18 cellular contexts compared by ENCODE assay signal in genomic region chr12:13241833-13242232, GRCh38. TPM values are rescaled to one million over a fixed set of nuclear protein-coding genes. Genes with fewer than 3 reads are reported as not detected.
DNase-seq lines count a peak whose midpoint lies in the region; ATAC-seq and TF ChIP-seq lines count a peak whose summit lies in the region.
"Had no signal": no experiment of that assay in that cellular context is flagged by ENCODE, and none has a peak within 500 bp of the region (broad histone marks: within the 10 kb centered on the region; RNA-seq: fewer than 3 reads in every experiment).

No MANE protein-coding gene starts in this region.

- H4K5ac ChIP-seq in mesendoderm (ENCODE audit: low read length): no peak overlapping the region

- H3K27ac ChIP-seq in PC-3 (ENCODE audit: low read length) (no peak overlapping the region), epithelial cell of prostate (peak overlapping the region; percentile 35), mesendoderm (ENCODE audit: low read depth, low read length) (no peak overlapping the region)
- H3K27ac ChIP-seq: ascending aorta, left ventricle myocardium inferior had no signal

- H3K27me3 ChIP-seq in PC-3 (ENCODE audit: low read length) (no peaks in the 10 kb centered on the region), mesendoderm (ENCODE audit: insufficient read depth, low read length, poor library complexity) (no peaks in the 10 kb centered on the region)
- H3K27me3 ChIP-seq: ascending aorta had no signal

- CTCF ChIA-PET in Calu3 (lab: Charles Lee): interaction anchor here (0.6 to 0.8 kb wide), 2 partner anchors 208 to 686 kb away, joined by 3 to 6 read pairs; no protein-coding TSS in a partner anchor
- CTCF ChIA-PET in PC-3 (lab: Charles Lee): no interaction called here

- no peaks in the 10 kb centered on the region for H3K79me2 ChIP-seq in PC-3 (ENCODE audit: low read length)
- H3K79me2 ChIP-seq in mesendoderm (ENCODE audit: control insufficient read depth, insufficient read depth, low read length): no peaks in the 10 kb centered on the region

- H3K27ac Mint-ChIP-seq in Calu3 (ENCODE audit: unreplicated experiment): peak overlapping the region; percentile 25
- H3K27ac Mint-ChIP-seq: CD8-positive, alpha-beta memory T cell; T-helper 1 cell treated with Interleukin-12 subunit alpha and Interleukin-12 subunit beta and Interleukin-4 antibody, amounts not matched to agents 30 μg/mL and 1 μg/mL, for 36 hours had no signal

- no peak overlapping the region for H4K8ac ChIP-seq in mesendoderm (ENCODE audit: low read depth, low read length)

- peak overlapping the region; percentile 18 for H3K4me3 Mint-ChIP-seq in Calu3 (ENCODE audit: low read depth, unreplicated experiment)
- H3K4me3 Mint-ChIP-seq: CD8-positive, alpha-beta memory T cell; T-helper 1 cell treated with Interleukin-12 subunit alpha and Interleukin-12 subunit beta and Interleukin-4 antibody, amounts not matched to agents 30 μg/mL and 1 μg/mL, for 36 hours had no signal

- H3K18ac ChIP-seq in mesendoderm (ENCODE audit: low read length): no peak overlapping the region

- no peak overlapping the region for H2BK120ac ChIP-seq in mesendoderm (ENCODE audit: low read depth, low read length)

- no peaks in the 10 kb centered on the region for H3K9me3 Mint-ChIP-seq in Calu3 (ENCODE audit: low read depth, unreplicated experiment)
- H3K9me3 Mint-ChIP-seq: CD8-positive, alpha-beta memory T cell; T-helper 1 cell treated with Interleukin-12 subunit alpha and Interleukin-12 subunit beta and Interleukin-4 antibody, amounts not matched to agents 30 μg/mL and 1 μg/mL, for 36 hours had no signal

- intact Hi-C loops in Calu3 (cut with micrococcal nuclease; ENCODE audit: unreplicated experiment): no loop called here
- intact Hi-C loops in PC-3 (cut with micrococcal nuclease): no loop called here

- peaks cover 10% of the 10 kb centered on the region for H3K4me1 ChIP-seq in PC-3 (ENCODE audit: insufficient read depth, low read length)
- H3K4me1 ChIP-seq in mesendoderm (ENCODE audit: control insufficient read depth, low read depth, low read length): peaks cover 5% of the 10 kb centered on the region
- H3K4me1 ChIP-seq: ascending aorta, left ventricle myocardium inferior had no signal

- H3K9me2 ChIP-seq in PC-3 (replicated peaks; ENCODE audit: low read length): no peaks in the 10 kb centered on the region

- no peaks in the 10 kb centered on the region for H3K27me3 Mint-ChIP-seq in Calu3 (ENCODE audit: unreplicated experiment)

- BruUV-seq in Calu3 (replicated peaks; lab: Mats Ljungman, UMichigan) (no TSS peak), PC-3 (replicated peaks; lab: Mats Ljungman, UMichigan) (no TSS peak)

- no peak overlapping the region for H3K9ac ChIP-seq in PC-3 (ENCODE audit: low read length)
- H3K9ac ChIP-seq in mesendoderm (ENCODE audit: low read length): no peak overlapping the region

- no peak overlapping the region for H2BK5ac ChIP-seq in mesendoderm (ENCODE audit: low read length)

- in situ Hi-C loops in GM13976 (cut with MboI; ENCODE audit: low sequenced_read_pairs, unreplicated experiment): no loop called here

- H3K4ac ChIP-seq in mesendoderm (ENCODE audit: low read depth, low read length): no peak overlapping the region

- ATAC-seq in PC-3 (peak; percentile 75), GM18909 (IDR thresholded peaks at IDR 0.05; ENCODE audit: poor library complexity, unreplicated experiment) (no peak), GM21360 (IDR thresholded peaks at IDR 0.05; ENCODE audit: unreplicated experiment) (no peak)

- H3F3A ChIP-seq in PC-3 (ENCODE audit: low read length, unreplicated experiment): no peaks in the 10 kb centered on the region

- no CpG with 5 or more reads among the region's 2 CpGs for WGBS in mesendoderm (ENCODE audit: extremely low coverage, insufficient coverage, low lambda C conversion rate)

- DNase-seq in Calu3: peak; percentile 56
- peak; percentile 61 for DNase-seq in PC-3
- peak; percentile 6 for DNase-seq in epithelial cell of prostate (ENCODE audit: low read depth, low spot score)
- DNase-seq in mesendoderm: no peak
- DNase-seq in GM13976 (ENCODE audit: low spot score): no peak
- no peak for DNase-seq in stimulated activated CD4-positive, alpha-beta T cell treated with anti-CD3 and anti-CD28 coated beads, Interleukin-4, amount 100 ng/mL, for 4 hours
- DNase-seq: activated CD4-positive, alpha-beta T cell treated with anti-CD3 and anti-CD28 coated beads, Interleukin-2, amount 50 U/mL, for 1 hour; activated naive CD4-positive, alpha-beta T cell; CD8-positive, alpha-beta memory T cell; Karpas-422; left ventricle myocardium inferior; NCI-H510A; nucleus accumbens; stimulated activated CD4-positive, alpha-beta T cell treated with anti-CD3 and anti-CD28 coated beads, Interleukin-15, amount 100 ng/mL, for 24 hours had no signal

- no peaks in the 10 kb centered on the region for H4K20me1 ChIP-seq in PC-3 (ENCODE audit: low read length)

- POLR2A ChIA-PET in PC-3 (lab: Charles Lee; ENCODE audit: unreplicated experiment): no interaction called here

- H3K36me3 ChIP-seq in PC-3 (ENCODE audit: low read depth, low read length) (no peaks in the 10 kb centered on the region), mesendoderm (ENCODE audit: control insufficient read depth, insufficient read depth, low read length) (no peaks in the 10 kb centered on the region)
- H3K36me3 ChIP-seq: ascending aorta, left ventricle myocardium inferior had no signal

- H3K79me1 ChIP-seq in mesendoderm (ENCODE audit: low read length): no peaks in the 10 kb centered on the region

- H3K4me1 Mint-ChIP-seq in Calu3 (ENCODE audit: low read depth, unreplicated experiment): peaks cover 28% of the 10 kb centered on the region
- H3K4me1 Mint-ChIP-seq: CD8-positive, alpha-beta memory T cell had no signal

- TF ChIP-seq CTCF in Calu3 (IDR thresholded peaks at IDR 0.05; ENCODE audit: unreplicated experiment): no peak
- no peak for TF ChIP-seq CTCF in PC-3 (conservative IDR thresholded peaks at IDR 0.05; ENCODE audit: low read depth, low read length)
- no peak for TF ChIP-seq CTCF in GM13976 (IDR thresholded peaks at IDR 0.05; ENCODE audit: borderline replicate concordance, control extremely low read depth, extremely low read depth, insufficient read depth, missing control alignments)

- H3K23ac ChIP-seq in mesendoderm (ENCODE audit: low read length): no peak overlapping the region

- H3K36me3 Mint-ChIP-seq in Calu3 (ENCODE audit: insufficient read depth, unreplicated experiment): no peaks in the 10 kb centered on the region
- H3K36me3 Mint-ChIP-seq: CD8-positive, alpha-beta memory T cell had no signal

- peak overlapping the region; percentile 15; the same call in 1 of the 2 replicates for H3K4me2 ChIP-seq in PC-3 (ENCODE audit: low read length)
- H3K4me2 ChIP-seq in mesendoderm (ENCODE audit: low read length): no peak overlapping the region

- H2BK15ac ChIP-seq in mesendoderm (replicated peaks; ENCODE audit: low read depth): peak overlapping the region; percentile 12

- H2AFZ ChIP-seq in PC-3 (ENCODE audit: low read length): no peak overlapping the region

- H3K56ac ChIP-seq in mesendoderm (ENCODE audit: low read length): no peak overlapping the region

- H3K4me3 ChIP-seq in PC-3 (ENCODE audit: low read length) (no peak overlapping the region), mesendoderm (ENCODE audit: low read length) (no peak overlapping the region)
- H3K4me3 ChIP-seq: ascending aorta, left ventricle myocardium inferior had no signal

- H2AK5ac ChIP-seq in mesendoderm (ENCODE audit: low read length): no peak overlapping the region

- no peaks in the 10 kb centered on the region for H3K9me3 ChIP-seq in PC-3 (ENCODE audit: low read length)
- H3K9me3 ChIP-seq: ascending aorta, left ventricle myocardium inferior had no signal

RNA-seq across cellular contexts. Expression of gene EMP1, which starts 45.3 kb away (rescaled TPM):
- total RNA-seq in Calu3 (2022) (128 and 146 TPM in 2 replicates), PC-3 (2014; rRNA removed) (158 and 187 TPM in 2 replicates)
- 0.45 TPM for polyA plus RNA-seq in mesendoderm (2013, experiment 1 of 2)
- polyA plus RNA-seq in mesendoderm (2013, experiment 2 of 2): 0.13 TPM

Comparison
In these comparisons a context has a peak if more than half of its experiments do, and no peak if none do; other contexts are left out.
1. DNase-seq: peak in Calu3 (single experiment), PC-3 (single experiment) and epithelial cell of prostate (single experiment); none in mesendoderm (single experiment), GM13976 (single experiment) and stimulated activated CD4-positive, alpha-beta T cell treated with anti-CD3 and anti-CD28 coated beads, Interleukin-4, amount 100 ng/mL, for 4 hours (0 of 2).